2 cellular contexts compared by ENCODE assay signal in the genomic region with DNA sequence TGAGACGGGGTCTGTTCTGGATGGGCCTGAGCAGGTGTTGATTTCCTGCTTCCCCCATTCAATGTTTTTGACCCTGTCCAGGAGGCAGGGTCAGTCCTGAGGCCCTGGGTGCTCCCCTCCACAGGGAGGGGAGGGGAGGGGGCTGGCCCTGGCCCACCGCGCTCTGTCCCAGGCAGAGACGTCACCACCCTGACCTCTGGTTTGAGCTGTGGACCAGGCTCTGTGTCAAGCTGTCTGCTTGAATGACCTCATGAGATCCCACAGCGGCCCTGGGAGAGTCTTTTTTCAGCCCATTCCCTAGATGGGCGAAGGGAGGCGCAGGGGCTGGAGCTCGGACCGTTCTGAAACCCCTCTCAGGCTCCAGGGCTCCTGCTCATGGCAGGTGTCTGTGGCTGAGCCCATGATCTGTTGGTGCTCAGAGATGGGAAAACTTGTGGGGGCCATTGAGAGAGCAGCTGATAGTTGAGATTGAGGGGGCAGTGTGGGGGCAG.
TF ChIP-seq lines count a peak whose summit lies in the region.

No MANE protein-coding gene starts in this region.

TF ChIP-seq in K562, 482 proteins besides CTCF, POLR2A, EP300 and RAD21:
- TF ChIP-seq PTRF (tag; IDR thresholded peaks at IDR 0.05), result no peak
- peak; percentile 53; the same call in 1 of the 2 replicates for TF ChIP-seq ZBTB7A (IDR thresholded peaks at IDR 0.05; ENCODE audit: borderline replicate concordance, control insufficient read depth, low read depth, low read length)

TF ChIP-seq in neural cell, 6 proteins besides CTCF, POLR2A, EP300 and RAD21:
- no peak for TF ChIP-seq EZH2 (IDR thresholded peaks at IDR 0.05; ENCODE audit: borderline replicate concordance, insufficient read depth, low read length, poor library complexity, severe bottlenecking)
- TF ChIP-seq SMC3 (conservative IDR thresholded peaks at IDR 0.05; ENCODE audit: poor library complexity), result no peak
- TF ChIP-seq, protein P1, sequence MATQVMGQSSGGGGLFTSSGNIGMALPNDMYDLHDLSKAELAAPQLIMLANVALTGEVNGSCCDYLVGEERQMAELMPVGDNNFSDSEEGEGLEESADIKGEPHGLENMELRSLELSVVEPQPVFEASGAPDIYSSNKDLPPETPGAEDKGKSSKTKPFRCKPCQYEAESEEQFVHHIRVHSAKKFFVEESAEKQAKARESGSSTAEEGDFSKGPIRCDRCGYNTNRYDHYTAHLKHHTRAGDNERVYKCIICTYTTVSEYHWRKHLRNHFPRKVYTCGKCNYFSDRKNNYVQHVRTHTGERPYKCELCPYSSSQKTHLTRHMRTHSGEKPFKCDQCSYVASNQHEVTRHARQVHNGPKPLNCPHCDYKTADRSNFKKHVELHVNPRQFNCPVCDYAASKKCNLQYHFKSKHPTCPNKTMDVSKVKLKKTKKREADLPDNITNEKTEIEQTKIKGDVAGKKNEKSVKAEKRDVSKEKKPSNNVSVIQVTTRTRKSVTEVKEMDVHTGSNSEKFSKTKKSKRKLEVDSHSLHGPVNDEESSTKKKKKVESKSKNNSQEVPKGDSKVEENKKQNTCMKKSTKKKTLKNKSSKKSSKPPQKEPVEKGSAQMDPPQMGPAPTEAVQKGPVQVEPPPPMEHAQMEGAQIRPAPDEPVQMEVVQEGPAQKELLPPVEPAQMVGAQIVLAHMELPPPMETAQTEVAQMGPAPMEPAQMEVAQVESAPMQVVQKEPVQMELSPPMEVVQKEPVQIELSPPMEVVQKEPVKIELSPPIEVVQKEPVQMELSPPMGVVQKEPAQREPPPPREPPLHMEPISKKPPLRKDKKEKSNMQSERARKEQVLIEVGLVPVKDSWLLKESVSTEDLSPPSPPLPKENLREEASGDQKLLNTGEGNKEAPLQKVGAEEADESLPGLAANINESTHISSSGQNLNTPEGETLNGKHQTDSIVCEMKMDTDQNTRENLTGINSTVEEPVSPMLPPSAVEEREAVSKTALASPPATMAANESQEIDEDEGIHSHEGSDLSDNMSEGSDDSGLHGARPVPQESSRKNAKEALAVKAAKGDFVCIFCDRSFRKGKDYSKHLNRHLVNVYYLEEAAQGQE (IDR thresholded peaks at IDR 0.05; ENCODE audit: borderline replicate concordance), result no peak
- no peak for TF ChIP-seq TAF1 (IDR thresholded peaks at IDR 0.05; ENCODE audit: low read depth)
